Comparison of ENCODE assay signal across 11 cellular contexts in genomic region chr2:7115364-7115763, GRCh38.
"Had no signal": no experiment of that assay in that cellular context is flagged by ENCODE, and none has a peak within 500 bp of the region (broad histone marks: within the 10 kb centered on the region; RNA-seq: fewer than 3 reads in every experiment).

No MANE protein-coding gene starts in this region.

- FAIRE-seq: H1, H54 had no signal

- H3K9me3 ChIP-seq: HAP-1 had no signal

- ATAC-seq: GM23338, HCT116 had no signal

- DNase-seq: GM23248, GOT3, H7, H9, HCEC 1CT, HFFc6 had no signal

- H3K27ac Mint-ChIP-seq: GM23338, HFFc6 had no signal

- H3K4me3 ChIP-seq: GM23248, GM23338, HAP-1 had no signal

- H3K4me2 ChIP-seq: GM23338 had no signal

- H3K9ac ChIP-seq: GM23248 had no signal

- H2AFZ ChIP-seq: GM23248, GM23338 had no signal

- H3K36me3 ChIP-seq: HAP-1 had no signal

- H3K4me1 ChIP-seq: HAP-1 had no signal

- H3K27ac ChIP-seq: GM23248 had no signal

- H3K4me3 Mint-ChIP-seq: GM23338, H9, HFFc6 had no signal
